In the genomic region with DNA sequence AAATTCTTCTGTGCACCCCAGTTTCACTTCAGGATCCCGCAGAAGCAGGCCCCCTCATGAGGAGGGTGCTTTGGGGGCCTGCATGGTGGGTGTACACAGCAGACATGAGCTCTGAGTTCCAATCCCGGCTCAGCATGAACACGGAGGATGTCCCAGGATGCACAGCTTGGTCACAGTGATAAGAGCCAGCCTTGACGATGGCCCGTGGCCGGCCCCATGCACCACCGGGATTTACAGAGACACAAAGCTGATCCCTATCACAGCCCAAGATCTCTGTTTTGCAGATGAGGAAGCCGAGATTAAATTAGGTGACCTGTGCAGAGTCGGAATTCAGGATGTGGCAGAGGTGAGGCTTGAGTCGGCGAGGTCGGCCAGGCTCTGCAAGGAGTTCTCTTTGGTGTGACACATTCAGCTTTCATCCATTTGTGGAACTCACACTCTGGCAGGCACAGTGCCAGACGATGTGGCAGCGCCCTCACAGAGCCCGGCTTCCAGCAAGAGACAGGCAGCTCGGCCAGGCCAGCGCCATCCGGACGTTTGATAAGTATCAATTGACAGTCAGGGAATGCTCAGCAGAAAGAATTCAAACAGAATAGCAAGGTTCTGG, we compare ENCODE assay signal across 24 cellular contexts.
DNase-seq lines count a peak whose midpoint lies in the region; ATAC-seq and TF ChIP-seq lines count a peak whose summit lies in the region.
"Had no signal": no experiment of that assay in that cellular context is flagged by ENCODE, and none has a peak within 500 bp of the region (broad histone marks: within the 10 kb centered on the region; RNA-seq: fewer than 3 reads in every experiment).

No MANE protein-coding gene starts in this region.

- peaks cover 24% of the 10 kb centered on the region for H3K4me1 ChIP-seq in HUES64 (ENCODE audit: insufficient read depth, low read length)
- H3K4me1 ChIP-seq: body of pancreas, esophagus muscularis mucosa, gastrocnemius medialis, stomach, upper lobe of left lung had no signal

- no peaks in the 10 kb centered on the region for H3K36me3 ChIP-seq in HUES64 (ENCODE audit: insufficient read depth, low read length)
- H3K36me3 ChIP-seq: esophagus muscularis mucosa, gastrocnemius medialis, ovary, stomach, upper lobe of left lung had no signal

- ATAC-seq in WTC11 (peak; percentile 31), GM18517 (IDR thresholded peaks at IDR 0.05; ENCODE audit: unreplicated experiment) (no peak)
- ATAC-seq: body of pancreas; gastrocnemius medialis; naive thymus-derived CD8-positive, alpha-beta T cell; PC-3; sciatic nerve had no signal

- H3K4me3 ChIP-seq in HUES64 (ENCODE audit: low read length), result no peak overlapping the region
- H3K4me3 ChIP-seq: body of pancreas, esophagus muscularis mucosa, gastrocnemius medialis, ovary, stomach, upper lobe of left lung had no signal

- peak overlapping the region; percentile 98 for H3K27ac Mint-ChIP-seq in WTC11
- H3K27ac Mint-ChIP-seq: activated CD4-positive, alpha-beta memory T cell treated with anti-CD3 and anti-CD28 coated beads for 36 hours; CD8-positive, alpha-beta memory T cell; mesothelial cell of epicardium had no signal

- peaks cover 14% of the 10 kb centered on the region for H3K27me3 Mint-ChIP-seq in WTC11 (ENCODE audit: low read depth)

- H3K9me3 Mint-ChIP-seq in WTC11, result peaks cover 13% of the 10 kb centered on the region
- H3K9me3 Mint-ChIP-seq: activated CD4-positive, alpha-beta memory T cell treated with anti-CD3 and anti-CD28 coated beads for 36 hours; mesothelial cell of epicardium had no signal

- peak; percentile 39 for DNase-seq in NCI-H146 (lab: John Stamatoyannopoulos, UW)
- DNase-seq in NCI-H146 treated with DMSO at 0.1 percent for 48 hours (lab: John Stamatoyannopoulos, UW; ENCODE audit: unreplicated experiment), result no peak
- DNase-seq in WTC11 (ENCODE audit: low spot score), result peak; percentile 26
- DNase-seq in islet precursor cell, result peak; percentile 66
- DNase-seq in SHP77 treated with DMSO at 0.1 percent for 48 hours (lab: John Stamatoyannopoulos, UW), result no peak
- DNase-seq in activated gamma-delta T cell treated with Interleukin-2 at 50 U/mL for 16 hours, result no peak
- DNase-seq: 8988T; activated CD4-positive, alpha-beta memory T cell treated with anti-CD3 and anti-CD28 coated beads for 36 hours; body of pancreas; CD8-positive, alpha-beta memory T cell; effector memory CD4-positive, alpha-beta T cell; gastrocnemius medialis; naive thymus-derived CD8-positive, alpha-beta T cell; NCI-H226; ovary; PC-3; stimulated activated CD4-positive, alpha-beta T cell treated with anti-CD3 and anti-CD28 coated beads, Interleukin-15, amount 100 ng/mL, for 24 hours; stomach; upper lobe of left lung had no signal

- CTCF ChIA-PET in WTC11 (lab: Charles Lee), result interaction anchor here (1.7 kb wide), 1 partner anchor 23 kb away, joined by 9 read pairs; no protein-coding TSS in a partner anchor

- H3K4me1 Mint-ChIP-seq in WTC11, result peaks cover 47% of the 10 kb centered on the region
- H3K4me1 Mint-ChIP-seq: CD8-positive, alpha-beta memory T cell; naive thymus-derived CD8-positive, alpha-beta T cell had no signal

- H3K36me3 Mint-ChIP-seq in WTC11, result no peaks in the 10 kb centered on the region
- H3K36me3 Mint-ChIP-seq: activated CD4-positive, alpha-beta memory T cell treated with anti-CD3 and anti-CD28 coated beads for 36 hours; CD8-positive, alpha-beta memory T cell; mesothelial cell of epicardium; naive thymus-derived CD8-positive, alpha-beta T cell had no signal

- H3K27ac ChIP-seq in HUES64 (ENCODE audit: low read depth, low read length), result peak overlapping the region; percentile 87
- H3K27ac ChIP-seq: body of pancreas, esophagus muscularis mucosa, gastrocnemius medialis, ovary, stomach, upper lobe of left lung had no signal

- WGBS in HUES64, result 43% methylated on average over 19 of the region's 19 CpGs

- no peaks in the 10 kb centered on the region for H3K27me3 ChIP-seq in HUES64 (ENCODE audit: insufficient read depth, low read length)
- H3K27me3 ChIP-seq: body of pancreas, gastrocnemius medialis, ovary, upper lobe of left lung had no signal

- H3K9ac ChIP-seq in HUES64 (ENCODE audit: low read depth, low read length), result no peak overlapping the region

- H3K9me3 ChIP-seq in HUES64 (ENCODE audit: insufficient read depth, low read depth, low read length), result no peaks in the 10 kb centered on the region
- H3K9me3 ChIP-seq: body of pancreas, esophagus muscularis mucosa, gastrocnemius medialis, ovary, stomach, upper lobe of left lung had no signal

- H3K4me3 Mint-ChIP-seq in WTC11, result peak overlapping the region; percentile 21; the same call in 1 of the 2 replicates
- H3K4me3 Mint-ChIP-seq: activated CD4-positive, alpha-beta memory T cell treated with anti-CD3 and anti-CD28 coated beads for 36 hours; CD8-positive, alpha-beta memory T cell; mesothelial cell of epicardium; naive thymus-derived CD8-positive, alpha-beta T cell had no signal

- POLR2A ChIA-PET in WTC11 (lab: Charles Lee), result no interaction called here

- no peak for TF ChIP-seq CTCF in WTC11 (IDR thresholded peaks at IDR 0.05)

TF ChIP-seq in WTC11, 78 proteins besides CTCF, POLR2A, EP300 and RAD21:
- no peak for TF ChIP-seq NR2C2 (CRISPR knock-in tag; IDR thresholded peaks at IDR 0.05)

Comparison
In these comparisons a context has a peak if more than half of its experiments do, and no peak if none do; other contexts are left out.
1. DNase-seq: peak in NCI-H146 (single experiment), WTC11 (single experiment) and islet precursor cell (single experiment); none in NCI-H146 treated with DMSO at 0.1 percent for 48 hours (single experiment), SHP77 treated with DMSO at 0.1 percent for 48 hours (single experiment) and activated gamma-delta T cell treated with Interleukin-2 at 50 U/mL for 16 hours (single experiment).